In the genomic region with DNA sequence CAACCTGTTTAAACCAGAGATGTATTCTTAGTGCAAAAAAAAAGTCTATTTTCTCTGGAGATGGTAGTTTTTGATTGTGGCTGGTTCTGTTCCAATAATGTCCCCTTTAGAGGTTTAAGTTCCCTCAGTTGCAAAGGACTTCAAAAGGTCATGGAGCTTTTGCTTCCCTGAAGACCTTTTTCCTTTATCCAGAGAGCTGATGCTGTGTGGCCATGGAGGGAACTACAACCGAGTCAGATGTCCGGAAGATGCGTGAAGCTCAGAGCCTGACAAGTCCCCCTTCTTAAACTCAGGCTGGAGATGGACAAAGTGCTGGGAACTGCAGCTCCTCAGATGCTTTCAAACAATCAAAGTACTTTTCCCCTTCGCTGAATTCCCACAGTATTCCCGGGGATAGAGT, we compare ENCODE assay signal across 1 cellular context.
TF ChIP-seq lines count a peak whose summit lies in the region.

No MANE protein-coding gene starts in this region.

TF ChIP-seq in A549, 52 proteins besides CTCF, POLR2A, EP300 and RAD21 (continued from another document):
- TF ChIP-seq, protein P1, sequence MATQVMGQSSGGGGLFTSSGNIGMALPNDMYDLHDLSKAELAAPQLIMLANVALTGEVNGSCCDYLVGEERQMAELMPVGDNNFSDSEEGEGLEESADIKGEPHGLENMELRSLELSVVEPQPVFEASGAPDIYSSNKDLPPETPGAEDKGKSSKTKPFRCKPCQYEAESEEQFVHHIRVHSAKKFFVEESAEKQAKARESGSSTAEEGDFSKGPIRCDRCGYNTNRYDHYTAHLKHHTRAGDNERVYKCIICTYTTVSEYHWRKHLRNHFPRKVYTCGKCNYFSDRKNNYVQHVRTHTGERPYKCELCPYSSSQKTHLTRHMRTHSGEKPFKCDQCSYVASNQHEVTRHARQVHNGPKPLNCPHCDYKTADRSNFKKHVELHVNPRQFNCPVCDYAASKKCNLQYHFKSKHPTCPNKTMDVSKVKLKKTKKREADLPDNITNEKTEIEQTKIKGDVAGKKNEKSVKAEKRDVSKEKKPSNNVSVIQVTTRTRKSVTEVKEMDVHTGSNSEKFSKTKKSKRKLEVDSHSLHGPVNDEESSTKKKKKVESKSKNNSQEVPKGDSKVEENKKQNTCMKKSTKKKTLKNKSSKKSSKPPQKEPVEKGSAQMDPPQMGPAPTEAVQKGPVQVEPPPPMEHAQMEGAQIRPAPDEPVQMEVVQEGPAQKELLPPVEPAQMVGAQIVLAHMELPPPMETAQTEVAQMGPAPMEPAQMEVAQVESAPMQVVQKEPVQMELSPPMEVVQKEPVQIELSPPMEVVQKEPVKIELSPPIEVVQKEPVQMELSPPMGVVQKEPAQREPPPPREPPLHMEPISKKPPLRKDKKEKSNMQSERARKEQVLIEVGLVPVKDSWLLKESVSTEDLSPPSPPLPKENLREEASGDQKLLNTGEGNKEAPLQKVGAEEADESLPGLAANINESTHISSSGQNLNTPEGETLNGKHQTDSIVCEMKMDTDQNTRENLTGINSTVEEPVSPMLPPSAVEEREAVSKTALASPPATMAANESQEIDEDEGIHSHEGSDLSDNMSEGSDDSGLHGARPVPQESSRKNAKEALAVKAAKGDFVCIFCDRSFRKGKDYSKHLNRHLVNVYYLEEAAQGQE (IDR thresholded peaks at IDR 0.05): no peak
- no peak for TF ChIP-seq GATA3 (IDR thresholded peaks at IDR 0.05; ENCODE audit: borderline replicate concordance)
- TF ChIP-seq KDM1A (IDR thresholded peaks at IDR 0.05; ENCODE audit: low read depth): no peak
- no peak for TF ChIP-seq TFCP2L1 (CRISPR knock-in tag; IDR thresholded peaks at IDR 0.05)
TF ChIP-seq in A549: peak in this region for 0.
